In the genomic region with DNA sequence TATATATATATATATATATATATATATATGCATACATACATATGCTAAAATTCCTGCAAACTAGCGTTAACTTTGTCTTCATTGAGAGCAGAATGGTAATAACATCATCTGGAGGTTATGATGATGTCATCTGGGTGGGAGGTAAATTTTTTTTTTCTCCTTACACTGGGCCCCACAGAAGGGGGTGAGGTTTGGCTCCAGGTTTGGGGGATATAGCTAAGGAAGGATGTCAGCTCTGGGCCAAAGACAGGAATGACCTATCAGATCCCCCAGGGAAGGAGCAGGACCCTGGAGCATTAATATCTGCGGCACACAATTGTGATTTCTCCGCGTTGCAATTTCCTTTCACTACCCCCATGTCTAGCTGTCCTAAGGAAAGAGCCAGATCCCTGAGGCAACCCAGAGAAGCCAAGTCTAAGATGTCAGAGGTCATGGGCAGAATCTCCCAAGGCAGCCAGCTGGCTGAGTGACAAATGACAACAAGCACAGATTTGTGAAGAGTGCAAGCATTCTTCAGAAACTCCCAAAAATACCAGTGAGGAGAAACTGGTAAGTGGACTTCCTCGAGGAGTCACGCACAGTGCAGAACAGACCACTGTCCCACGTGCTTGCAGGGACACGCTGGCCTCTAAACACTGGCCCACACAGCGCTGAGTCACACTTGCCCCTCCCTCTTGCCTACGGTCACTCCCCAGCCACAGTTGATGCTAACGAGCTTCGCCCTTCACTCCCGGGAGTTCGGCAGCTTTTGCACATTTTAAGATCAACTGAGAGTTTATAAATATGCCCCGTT, we compare ENCODE assay signal across 9 cellular contexts. TPM values are rescaled to one million over a fixed set of nuclear protein-coding genes. Genes with fewer than 3 reads are reported as not detected.
DNase-seq lines count a peak whose midpoint lies in the region; ATAC-seq, FAIRE-seq and TF ChIP-seq lines count a peak whose summit lies in the region.
"Had no signal": no experiment of that assay in that cellular context is flagged by ENCODE, and none has a peak within 500 bp of the region (broad histone marks: within the 10 kb centered on the region; RNA-seq: fewer than 3 reads in every experiment).

No MANE protein-coding gene starts in this region.

- CTCF ChIA-PET in A549 (lab: Yijun Ruan, JAX) = interaction anchor here (1.4 to 12.9 kb wide), 6 partner anchors 8 to 868 kb away, joined by 3 to 243 read pairs (median 12); no protein-coding TSS in a partner anchor

- TF ChIP-seq POLR2A in A549 (IDR thresholded peaks at IDR 0.05; ENCODE audit: low read length) = no peak; the same call in 1 of the 2 replicates

- no peak for TF ChIP-seq RAD21 in A549 (conservative IDR thresholded peaks at IDR 0.05 in 1 of 2, IDR thresholded peaks at IDR 0.05 in 1 of 2)

- WGBS in A549 (ENCODE audit: missing lambda C conversion rate) = 7% methylated on average over 15 of the region's 15 CpGs

- H3K27ac ChIP-seq in A549 (peak overlapping the region; percentile 85), angular gyrus (ENCODE audit: low read depth, low read length) (peak overlapping the region; percentile 31), rectal smooth muscle tissue (ENCODE audit: low read depth, low read length) (peak overlapping the region; percentile 6)

- H3K4me3 ChIP-seq in A549 (no peak overlapping the region), rectal smooth muscle tissue (ENCODE audit: low read length) (no peak overlapping the region)

- H3K4me2 ChIP-seq in A549 = peak overlapping the region; percentile 73

- TF ChIP-seq EP300 in A549 (IDR thresholded peaks at IDR 0.05) = peak; percentile 40 to 57; a peak in 2 of 5 replicates

- intact Hi-C loops in left cardiac atrium (cut with DNase I) = loop anchor here in 1 of 2 donors (5.0 kb wide), 1 partner anchor 852 kb away; no protein-coding TSS in a partner anchor

- TF ChIP-seq CTCF in A549 (IDR thresholded peaks at IDR 0.05) = no peak

- no peaks in the 10 kb centered on the region for H3K36me3 ChIP-seq in rectal smooth muscle tissue (ENCODE audit: control insufficient read depth, insufficient read depth, low read length)

- POLR2A ChIA-PET in A549 (lab: Yijun Ruan, JAX) = interaction anchor here (0.6 to 3.4 kb wide), 8 partner anchors 10 to 131 kb away, joined by 3 to 12 read pairs (median 6); partner anchors contain the start of gene UBC

- peak; percentile 89 to 94 for DNase-seq in A549 (ENCODE audit: low read depth in 1 of 2, low spot score in 1 of 2)
- peak; percentile 89 for DNase-seq in HTR-8/SVneo (ENCODE audit: insufficient read length, low spot score)
- DNase-seq in left cardiac atrium = peak; percentile 91
- DNase-seq in D341Med (ENCODE audit: low spot score) = no peak
- no peak for DNase-seq in activated CD4-positive, alpha-beta T cell treated with anti-CD3 and anti-CD28 coated beads, Interleukin-2, amount 50 U/mL, for 48 hours
- DNase-seq: activated T-cell treated with anti-CD3 and anti-CD28 coated beads, Interleukin-2, amount 50 U/mL, for 72 hours had no signal

- no peak overlapping the region for H3K9ac ChIP-seq in rectal smooth muscle tissue (ENCODE audit: low read length)

- ATAC-seq in A549 (peak; percentile 78 to 87), left cardiac atrium (peak; percentile 95 to 96), HG02884 (IDR thresholded peaks at IDR 0.05; ENCODE audit: unreplicated experiment) (no peak)

- H3K9me3 ChIP-seq in A549 = no peaks in the 10 kb centered on the region

- H3K4me1 ChIP-seq in A549 (peaks cover 78% of the 10 kb centered on the region), rectal smooth muscle tissue (ENCODE audit: control insufficient read depth, insufficient read depth, low read length) (no peaks in the 10 kb centered on the region)

- H3K27me3 ChIP-seq in rectal smooth muscle tissue (ENCODE audit: control insufficient read depth, insufficient read depth, low read length) = no peaks in the 10 kb centered on the region

- peak; percentile 77 for FAIRE-seq in A549 (lab: Jason Lieb, UNC)
- FAIRE-seq in HTR-8/SVneo (lab: Jason Lieb, UNC) = peak; percentile 84

TF ChIP-seq in A549, 52 proteins besides CTCF, POLR2A, EP300 and RAD21 (continues in another document):
- TF ChIP-seq FOSL2 (IDR thresholded peaks at IDR 0.05) = peak; percentile 79
- peak; percentile 92 for TF ChIP-seq FOSL2 (CRISPR knock-in tag; IDR thresholded peaks at IDR 0.05)
- peak; percentile 6; the same call in 1 of the 2 replicates for TF ChIP-seq BHLHE40 (IDR thresholded peaks at IDR 0.05; ENCODE audit: low read depth, low read length)
- TF ChIP-seq SMC3 (IDR thresholded peaks at IDR 0.05) = 0 out of 3 replicates have a peak, but pooled peaks have one; percentile 14
- TF ChIP-seq MYC (IDR thresholded peaks at IDR 0.05; ENCODE audit: borderline replicate concordance, low read length) = peak; percentile 81
- no peak for TF ChIP-seq TFCP2L1 (CRISPR knock-in tag; IDR thresholded peaks at IDR 0.05)
- 0 out of 3 replicates have a peak, but pooled peaks have one; percentile 19 for TF ChIP-seq BCL3 (IDR thresholded peaks at IDR 0.05)
- TF ChIP-seq ZNF302 (CRISPR knock-in tag; IDR thresholded peaks at IDR 0.05) = peak; percentile 78
- no peak for TF ChIP-seq CHD4 (IDR thresholded peaks at IDR 0.05; ENCODE audit: borderline replicate concordance)
- TF ChIP-seq, protein P1, sequence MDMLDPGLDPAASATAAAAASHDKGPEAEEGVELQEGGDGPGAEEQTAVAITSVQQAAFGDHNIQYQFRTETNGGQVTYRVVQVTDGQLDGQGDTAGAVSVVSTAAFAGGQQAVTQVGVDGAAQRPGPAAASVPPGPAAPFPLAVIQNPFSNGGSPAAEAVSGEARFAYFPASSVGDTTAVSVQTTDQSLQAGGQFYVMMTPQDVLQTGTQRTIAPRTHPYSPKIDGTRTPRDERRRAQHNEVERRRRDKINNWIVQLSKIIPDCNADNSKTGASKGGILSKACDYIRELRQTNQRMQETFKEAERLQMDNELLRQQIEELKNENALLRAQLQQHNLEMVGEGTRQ (IDR thresholded peaks at IDR 0.05) = peak; percentile 75
- 0 out of 2 replicates have a peak, but pooled peaks have one; percentile 49 for TF ChIP-seq NFE2L2 (conservative IDR thresholded peaks at IDR 0.05; ENCODE audit: low read length)
- no peak for TF ChIP-seq KDM5A (IDR thresholded peaks at IDR 0.05)
- peak; percentile 35 to 72; a peak in 2 of 5 replicates for TF ChIP-seq JUN (IDR thresholded peaks at IDR 0.05)
- TF ChIP-seq HOXB5 (CRISPR knock-in tag; IDR thresholded peaks at IDR 0.05) = peak; percentile 49; the same call in 1 of the 2 replicates
- TF ChIP-seq, protein P2, sequence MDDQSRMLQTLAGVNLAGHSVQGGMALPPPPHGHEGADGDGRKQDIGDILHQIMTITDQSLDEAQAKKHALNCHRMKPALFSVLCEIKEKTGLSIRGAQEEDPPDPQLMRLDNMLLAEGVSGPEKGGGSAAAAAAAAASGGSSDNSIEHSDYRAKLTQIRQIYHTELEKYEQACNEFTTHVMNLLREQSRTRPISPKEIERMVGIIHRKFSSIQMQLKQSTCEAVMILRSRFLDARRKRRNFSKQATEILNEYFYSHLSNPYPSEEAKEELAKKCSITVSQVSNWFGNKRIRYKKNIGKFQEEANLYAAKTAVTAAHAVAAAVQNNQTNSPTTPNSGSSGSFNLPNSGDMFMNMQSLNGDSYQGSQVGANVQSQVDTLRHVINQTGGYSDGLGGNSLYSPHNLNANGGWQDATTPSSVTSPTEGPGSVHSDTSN (IDR thresholded peaks at IDR 0.05) = no peak
- TF ChIP-seq, protein P3, sequence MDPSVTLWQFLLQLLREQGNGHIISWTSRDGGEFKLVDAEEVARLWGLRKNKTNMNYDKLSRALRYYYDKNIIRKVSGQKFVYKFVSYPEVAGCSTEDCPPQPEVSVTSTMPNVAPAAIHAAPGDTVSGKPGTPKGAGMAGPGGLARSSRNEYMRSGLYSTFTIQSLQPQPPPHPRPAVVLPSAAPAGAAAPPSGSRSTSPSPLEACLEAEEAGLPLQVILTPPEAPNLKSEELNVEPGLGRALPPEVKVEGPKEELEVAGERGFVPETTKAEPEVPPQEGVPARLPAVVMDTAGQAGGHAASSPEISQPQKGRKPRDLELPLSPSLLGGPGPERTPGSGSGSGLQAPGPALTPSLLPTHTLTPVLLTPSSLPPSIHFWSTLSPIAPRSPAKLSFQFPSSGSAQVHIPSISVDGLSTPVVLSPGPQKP (IDR thresholded peaks at IDR 0.05; ENCODE audit: low read depth, low read length) = no peak
- TF ChIP-seq HOXB13 (CRISPR knock-in tag; IDR thresholded peaks at IDR 0.05; ENCODE audit: low read depth) = peak; percentile 83; the same call in 1 of the 2 replicates
- TF ChIP-seq ZC3H11A (IDR thresholded peaks at IDR 0.05) = no peak
- TF ChIP-seq EHF (CRISPR knock-in tag; IDR thresholded peaks at IDR 0.05) = peak; percentile 82; the same call in 1 of the 2 replicates
- TF ChIP-seq CBX2 (IDR thresholded peaks at IDR 0.05; ENCODE audit: borderline replicate concordance, low read depth) = no peak
- no peak for TF ChIP-seq ZFP36 (IDR thresholded peaks at IDR 0.05; ENCODE audit: borderline replicate concordance, partially characterized antibody)

RNA-seq across cellular contexts. Expression of gene UBC, which starts 9.9 kb away (rescaled TPM):
- polyA plus RNA-seq in A549 (2011; rRNA removed) (2,000 and 2,573 TPM in 2 replicates), A549 (2017; fragmentation: RNase III; extraction: RNeasy Plus Mini Kit Qiagen cat#74134 plus additional on column Dnase treatment) (993 to 1,034 TPM (median 1,028 TPM) in 3 replicates)
- polyA plus RNA-seq in A549 (2012; cell fraction: cytosol; rRNA removed) = 1,783 and 1,966 TPM in 2 replicates
- polyA plus RNA-seq in A549 (2012; cell fraction: nucleus; rRNA removed) = 1,709 and 1,846 TPM in 2 replicates
- 1,104 and 1,174 TPM in 2 replicates for polyA minus RNA-seq in A549 (2011; rRNA and poly(A)+ RNA removed)
- total RNA-seq in left cardiac atrium = 1,000 to 10,000 TPM in 1 of 2 donors, 100 to 1,000 TPM in 1; 977 to 1,049 TPM

RNA-seq across cellular contexts. Expression of gene SCARB1, which starts 40.8 kb away (rescaled TPM):
- polyA plus RNA-seq in A549 (2011; rRNA removed) (81.1 and 111 TPM in 2 replicates), A549 (2017; fragmentation: RNase III; extraction: RNeasy Plus Mini Kit Qiagen cat#74134 plus additional on column Dnase treatment) (151 to 160 TPM (median 154 TPM) in 3 replicates)
- 281 and 385 TPM in 2 replicates for polyA plus RNA-seq in A549 (2012; cell fraction: cytosol; rRNA removed)
- 568 and 899 TPM in 2 replicates for polyA plus RNA-seq in A549 (2012; cell fraction: nucleus; rRNA removed)
- polyA minus RNA-seq in A549 (2011; rRNA and poly(A)+ RNA removed) = 151 and 173 TPM in 2 replicates
- 10 to 100 TPM; 26.2 to 31.3 TPM for total RNA-seq in left cardiac atrium

Comparison
In these comparisons a context has a peak if more than half of its experiments do, and no peak if none do; other contexts are left out.
1. DNase-seq: peak in A549 (2 of 2), HTR-8/SVneo (single experiment) and left cardiac atrium (single experiment); none in D341Med (single experiment) and activated CD4-positive, alpha-beta T cell treated with anti-CD3 and anti-CD28 coated beads, Interleukin-2, amount 50 U/mL, for 48 hours (0 of 2).
2. H3K27ac ChIP-seq: peak in every context shown above with its lines; median percentile 85 in A549; 31 in angular gyrus; 6 in rectal smooth muscle tissue.